In the genomic region with DNA sequence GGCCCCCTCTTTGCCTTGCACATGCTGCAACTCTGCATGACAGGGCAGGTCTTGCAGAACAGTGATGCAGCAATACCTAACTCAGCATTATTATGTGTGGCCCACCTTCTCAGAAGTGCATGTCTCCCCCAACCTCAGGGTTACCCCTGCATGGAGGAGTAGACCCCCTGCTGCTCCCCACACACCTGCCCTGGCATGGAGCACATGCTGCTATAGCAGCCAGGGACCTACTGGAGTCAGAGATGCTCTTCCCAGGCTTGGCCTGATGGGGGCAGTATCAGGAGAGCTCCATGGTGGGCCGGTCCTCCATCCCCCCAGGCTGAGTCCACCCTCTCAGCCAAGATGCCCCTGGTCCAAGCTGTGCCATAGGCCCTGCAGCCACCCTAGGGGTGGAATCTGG, we compare ENCODE assay signal across 13 cellular contexts. TPM values are rescaled to one million over a fixed set of nuclear protein-coding genes. Genes with fewer than 3 reads are reported as not detected.
DNase-seq lines count a peak whose midpoint lies in the region; ATAC-seq, FAIRE-seq and TF ChIP-seq lines count a peak whose summit lies in the region.
"Had no signal": no experiment of that assay in that cellular context is flagged by ENCODE, and none has a peak within 500 bp of the region (broad histone marks: within the 10 kb centered on the region; RNA-seq: fewer than 3 reads in every experiment).

No MANE protein-coding gene starts in this region.

- no peak overlapping the region for H3K4me3 ChIP-seq in lower leg skin (ENCODE audit: low read depth, poor library complexity, severe bottlenecking)
- H3K4me3 ChIP-seq: Peyer's patch had no signal

- no peaks in the 10 kb centered on the region for H3K9me3 Mint-ChIP-seq in activated T-cell treated with anti-CD3 and anti-CD28 coated beads, Interleukin-2, amount 50 U/mL, for 72 hours
- no peaks in the 10 kb centered on the region for H3K9me3 Mint-ChIP-seq in natural killer cell treated with Interleukin-12 subunit alpha and Interleukin-12 subunit beta and Interleukin-15 and Interleukin-18, amount 100 ng/mL, for 72 hours
- H3K9me3 Mint-ChIP-seq: activated T-helper 1 cell treated with anti-CD3 and anti-CD28 coated beads, Interleukin-12 subunit alpha, Interleukin-12 subunit beta, Interleukin-2, Interleukin-4 antibody, amounts not matched to agents 30 ng/mL and 10 ng/mL and 1 ng/mL, durations not matched to agents 14 hours and 24 hours and 36 hours; stimulated activated naive CD8-positive, alpha-beta T cell treated with anti-CD3 and anti-CD28 coated beads, Interleukin-15, Interleukin-2, amounts not matched to agents 100 ng/mL and 50 ng/mL, for 24 hours had no signal

- intact Hi-C loops in lower leg skin (cut with DNase I; ENCODE audit: low total_unique reads): no loop called here

- 67% methylated on average over 1 of the region's 1 CpG; no CpG with 5 or more reads in 1 of the 2 donors for WGBS in lower leg skin, 2 donors

- H3K36me3 Mint-ChIP-seq in activated T-cell treated with anti-CD3 and anti-CD28 coated beads, Interleukin-2, amount 50 U/mL, for 72 hours (ENCODE audit: insufficient read depth in 2 of 2): no peaks in the 10 kb centered on the region
- H3K36me3 Mint-ChIP-seq in natural killer cell treated with Interleukin-12 subunit alpha and Interleukin-12 subunit beta and Interleukin-15 and Interleukin-18, amount 100 ng/mL, for 72 hours: no peaks in the 10 kb centered on the region

- H3K27ac Mint-ChIP-seq in activated T-cell treated with anti-CD3 and anti-CD28 coated beads, Interleukin-2, amount 50 U/mL, for 72 hours: no peak overlapping the region
- H3K27ac Mint-ChIP-seq in natural killer cell treated with Interleukin-12 subunit alpha and Interleukin-12 subunit beta and Interleukin-15 and Interleukin-18, amount 100 ng/mL, for 72 hours: no peak overlapping the region
- H3K27ac Mint-ChIP-seq: activated T-helper 1 cell treated with anti-CD3 and anti-CD28 coated beads, Interleukin-12 subunit alpha, Interleukin-12 subunit beta, Interleukin-2, Interleukin-4 antibody, amounts not matched to agents 30 ng/mL and 10 ng/mL and 1 ng/mL, durations not matched to agents 14 hours and 24 hours and 36 hours; stimulated activated naive CD8-positive, alpha-beta T cell treated with anti-CD3 and anti-CD28 coated beads, Interleukin-15, Interleukin-2, amounts not matched to agents 100 ng/mL and 50 ng/mL, for 24 hours had no signal

- no peak overlapping the region for H3K4me3 Mint-ChIP-seq in activated T-cell treated with anti-CD3 and anti-CD28 coated beads, Interleukin-2, amount 50 U/mL, for 72 hours
- no peak overlapping the region for H3K4me3 Mint-ChIP-seq in natural killer cell treated with Interleukin-12 subunit alpha and Interleukin-12 subunit beta and Interleukin-15 and Interleukin-18, amount 100 ng/mL, for 72 hours
- H3K4me3 Mint-ChIP-seq: activated T-helper 1 cell treated with anti-CD3 and anti-CD28 coated beads, Interleukin-12 subunit alpha, Interleukin-12 subunit beta, Interleukin-2, Interleukin-4 antibody, amounts not matched to agents 30 ng/mL and 10 ng/mL and 1 ng/mL, durations not matched to agents 14 hours and 24 hours and 36 hours; stimulated activated naive CD8-positive, alpha-beta T cell treated with anti-CD3 and anti-CD28 coated beads, Interleukin-15, Interleukin-2, amounts not matched to agents 100 ng/mL and 50 ng/mL, for 24 hours had no signal

- no peak for TF ChIP-seq CTCF in lower leg skin (IDR thresholded peaks at IDR 0.05)

- no peak for FAIRE-seq in H54 (lab: Jason Lieb, UNC)

- ATAC-seq in activated T-cell treated with anti-CD3 and anti-CD28 coated beads, Interleukin-2, amount 50 U/mL, for 72 hours (replicated peaks in 1 of 2): peak in 1 of 2 donors; percentile 25
- ATAC-seq in natural killer cell treated with Interleukin-12 subunit alpha and Interleukin-12 subunit beta and Interleukin-15 and Interleukin-18, amount 100 ng/mL, for 72 hours: peak; percentile 29 to 49
- ATAC-seq in GM19324 (IDR thresholded peaks at IDR 0.05; ENCODE audit: low FRiP score, unreplicated experiment) (no peak), GM18867 (IDR thresholded peaks at IDR 0.05; ENCODE audit: unreplicated experiment) (no peak)
- ATAC-seq: esophagus mucosa had no signal

- peaks cover 18% of the 10 kb centered on the region for H3K27me3 Mint-ChIP-seq in activated T-cell treated with anti-CD3 and anti-CD28 coated beads, Interleukin-2, amount 50 U/mL, for 72 hours (ENCODE audit: low read depth)
- H3K27me3 Mint-ChIP-seq in natural killer cell treated with Interleukin-12 subunit alpha and Interleukin-12 subunit beta and Interleukin-15 and Interleukin-18, amount 100 ng/mL, for 72 hours: peaks cover 10 to 17% of the 10 kb centered on the region in 2 donors

- DNase-seq in EL: peak; percentile 15
- DNase-seq in H54 (ENCODE audit: insufficient read length, low spot score): peak; percentile 17
- peak; percentile 9 to 23 for DNase-seq in activated T-cell treated with anti-CD3 and anti-CD28 coated beads, Interleukin-2, amount 50 U/mL, for 72 hours
- DNase-seq in natural killer cell treated with Interleukin-12 subunit alpha and Interleukin-12 subunit beta and Interleukin-15 and Interleukin-18, amount 100 ng/mL, for 72 hours (ENCODE audit: low spot score): no peak
- DNase-seq in lower leg skin (ENCODE audit: low spot score in 2 of 2): no peak
- no peak for DNase-seq in H4 (ENCODE audit: low spot score)
- DNase-seq: occipital lobe, Peyer's patch had no signal

- no peaks in the 10 kb centered on the region for H3K4me1 Mint-ChIP-seq in activated T-cell treated with anti-CD3 and anti-CD28 coated beads, Interleukin-2, amount 50 U/mL, for 72 hours (ENCODE audit: low read depth)
- no peaks in the 10 kb centered on the region for H3K4me1 Mint-ChIP-seq in natural killer cell treated with Interleukin-12 subunit alpha and Interleukin-12 subunit beta and Interleukin-15 and Interleukin-18, amount 100 ng/mL, for 72 hours (ENCODE audit: low read depth in 2 of 2)

- TF ChIP-seq POLR2A in H54 (IDR thresholded peaks at IDR 0.05; ENCODE audit: low read depth, low read length) (no peak), lower leg skin (IDR thresholded peaks at IDR 0.05) (no peak)

RNA-seq across cellular contexts. Expression of a gene that starts 13.2 kb away (rescaled TPM):
- 10 to 100 TPM; 24.1 TPM for total RNA-seq in activated T-cell treated with anti-CD3 and anti-CD28 coated beads, Interleukin-2, amount 50 U/mL, for 72 hours
- 10 to 100 TPM; 16.3 to 24.4 TPM for total RNA-seq in natural killer cell treated with Interleukin-12 subunit alpha and Interleukin-12 subunit beta and Interleukin-15 and Interleukin-18, amount 100 ng/mL, for 72 hours
- total RNA-seq in lower leg skin: 10 to 100 TPM; 32.0 to 54.6 (median 42.8) TPM
- total RNA-seq in H4 (2014; rRNA removed; shearing (Covaris generic)): 77.9 and 88.5 TPM in 2 replicates

Comparison
In these comparisons a context has a peak if more than half of its experiments do, and no peak if none do; other contexts are left out.
1. DNase-seq: peak in EL (single experiment), H54 (single experiment) and activated T-cell treated with anti-CD3 and anti-CD28 coated beads, Interleukin-2, amount 50 U/mL, for 72 hours (2 of 2); none in natural killer cell treated with Interleukin-12 subunit alpha and Interleukin-12 subunit beta and Interleukin-15 and Interleukin-18, amount 100 ng/mL, for 72 hours (single experiment), lower leg skin (0 of 2) and H4 (single experiment).
2. ATAC-seq: peak in natural killer cell treated with Interleukin-12 subunit alpha and Interleukin-12 subunit beta and Interleukin-15 and Interleukin-18, amount 100 ng/mL, for 72 hours (2 of 2); none in GM19324 (single experiment) and GM18867 (single experiment).